ENCODE assay signal across 18 cellular contexts in the genomic region with DNA sequence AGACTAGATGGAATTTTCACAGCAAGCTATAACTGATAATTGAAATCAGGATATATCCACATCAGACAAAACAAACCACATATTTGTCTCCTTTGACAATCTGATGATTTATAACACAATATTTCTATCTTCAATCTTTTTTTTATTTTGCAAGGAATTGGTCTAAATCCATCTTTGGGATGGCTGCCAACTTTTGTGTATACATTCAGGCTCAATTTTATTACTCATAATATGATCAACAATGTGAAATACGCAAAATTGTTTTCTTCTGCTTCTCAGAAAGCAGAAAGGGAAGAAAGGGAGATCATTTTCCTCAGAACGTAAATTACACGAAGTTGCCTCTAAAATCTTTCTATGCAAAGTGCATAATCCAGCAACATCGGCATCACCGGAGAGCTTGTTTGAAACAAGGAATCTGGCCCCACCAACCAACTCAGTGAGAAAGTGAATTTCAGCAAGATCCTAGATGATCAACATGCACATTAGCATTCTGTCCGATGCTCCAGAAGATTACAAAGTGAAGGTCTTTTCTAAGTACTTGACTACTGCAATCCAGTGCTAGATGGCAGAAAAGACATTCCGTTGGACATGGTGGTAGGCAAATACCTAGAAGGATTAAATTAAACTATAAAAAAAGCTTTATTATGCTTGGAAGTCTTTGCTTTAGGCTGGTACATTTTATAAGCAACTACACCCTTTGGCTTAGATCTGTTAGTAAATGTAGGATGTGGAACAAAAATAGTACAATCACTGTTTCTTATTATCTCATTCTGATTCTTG.
A peak's percentile ranks its signal among the peaks of the same experiment; 100 is the strongest.
DNase-seq lines count a peak whose midpoint lies in the region; ATAC-seq, FAIRE-seq and TF ChIP-seq lines count a peak whose summit lies in the region.
"Had no signal": no experiment of that assay in that cellular context is flagged by ENCODE, and none has a peak within 500 bp of the region (broad histone marks: within the 10 kb centered on the region; RNA-seq: fewer than 3 reads in every experiment).

No MANE protein-coding gene starts in this region.

- no peak overlapping the region for H3K4me3 Mint-ChIP-seq in endothelial cell (ENCODE audit: unreplicated experiment)
- H3K4me3 Mint-ChIP-seq in mesothelial cell of epicardium = no peak overlapping the region
- H3K4me3 Mint-ChIP-seq: activated naive CD8-positive, alpha-beta T cell; naive B cell had no signal

- H3K36me3 ChIP-seq in neuron (ENCODE audit: insufficient read depth, low read length) = no peaks in the 10 kb centered on the region
- H3K36me3 ChIP-seq: SJCRH30 had no signal

- H3K9me3 Mint-ChIP-seq in endothelial cell (ENCODE audit: unreplicated experiment) (no peaks in the 10 kb centered on the region), mesothelial cell of epicardium (no peaks in the 10 kb centered on the region)
- H3K9me3 Mint-ChIP-seq: naive B cell had no signal

- no peak overlapping the region for H3K4me3 ChIP-seq in neuron (ENCODE audit: low read length)
- H3K4me3 ChIP-seq: SJCRH30 had no signal

- no peak for ATAC-seq in HG03460 (IDR thresholded peaks at IDR 0.05; ENCODE audit: unreplicated experiment)
- no peak for ATAC-seq in GM21786 (IDR thresholded peaks at IDR 0.05; ENCODE audit: unreplicated experiment)

- peaks cover 14% of the 10 kb centered on the region for H3K4me1 ChIP-seq in neuron (ENCODE audit: insufficient read depth, low read length)

- H3K9me3 ChIP-seq in neuron (ENCODE audit: low read length) = no peaks in the 10 kb centered on the region
- H3K9me3 ChIP-seq: SJCRH30 had no signal

- H3K27me3 ChIP-seq in neuron (ENCODE audit: insufficient read depth, low read length) = no peaks in the 10 kb centered on the region
- H3K27me3 ChIP-seq: SJCRH30 had no signal

- peaks cover 15% of the 10 kb centered on the region for H3K4me1 Mint-ChIP-seq in endothelial cell (ENCODE audit: unreplicated experiment)
- H3K4me1 Mint-ChIP-seq in mesothelial cell of epicardium = peaks cover 16% of the 10 kb centered on the region
- H3K4me1 Mint-ChIP-seq: naive B cell had no signal

- peak; percentile 99 for FAIRE-seq in A204.1 (lab: Jason Lieb, UNC)

- H3K27me3 Mint-ChIP-seq in endothelial cell (ENCODE audit: unreplicated experiment) (peaks cover 4% of the 10 kb centered on the region), mesothelial cell of epicardium (ENCODE audit: low read depth) (no peaks in the 10 kb centered on the region)
- H3K27me3 Mint-ChIP-seq: activated naive CD8-positive, alpha-beta T cell had no signal

- H3K36me3 Mint-ChIP-seq in endothelial cell (ENCODE audit: low read depth, unreplicated experiment) = peaks cover 4% of the 10 kb centered on the region
- no peaks in the 10 kb centered on the region for H3K36me3 Mint-ChIP-seq in mesothelial cell of epicardium

- peak overlapping the region; percentile 21 for H3K27ac Mint-ChIP-seq in endothelial cell (ENCODE audit: unreplicated experiment)
- no peak overlapping the region for H3K27ac Mint-ChIP-seq in mesothelial cell of epicardium
- H3K27ac Mint-ChIP-seq: activated naive CD8-positive, alpha-beta T cell; naive B cell had no signal

- peak overlapping the region; percentile 49 for H2AFZ ChIP-seq in neuron (ENCODE audit: low read depth, low read length)

- DNase-seq in M059J (ENCODE audit: low read depth) (peak; percentile 15), endothelial cell (ENCODE audit: low spot score) (no peak), AG20443 (ENCODE audit: low spot score) (no peak), mesothelial cell of epicardium (ENCODE audit: low spot score in 2 of 2, unreplicated experiment in 2 of 2) (no peak)
- DNase-seq: dermis blood vessel endothelial cell; DMS53; Kasumi-1; naive B cell; NCI-H2029 treated with DMSO at 0.1 percent for 48 hours; NCI-H774; SJCRH30; stimulated activated CD4-positive, alpha-beta T cell treated with anti-CD3 and anti-CD28 coated beads, Interleukin-12 subunit alpha, Interleukin-12 subunit beta, amount 100 ng/mL, for 4 hours; trophoblast cell had no signal

- TF ChIP-seq CTCF in endothelial cell (IDR thresholded peaks at IDR 0.05; ENCODE audit: unreplicated experiment) = no peak
- TF ChIP-seq CTCF in mesothelial cell of epicardium (IDR thresholded peaks at IDR 0.05; ENCODE audit: unreplicated experiment) = no peak
